Comparison of ENCODE assay signal across 8 cellular contexts in the genomic region with DNA sequence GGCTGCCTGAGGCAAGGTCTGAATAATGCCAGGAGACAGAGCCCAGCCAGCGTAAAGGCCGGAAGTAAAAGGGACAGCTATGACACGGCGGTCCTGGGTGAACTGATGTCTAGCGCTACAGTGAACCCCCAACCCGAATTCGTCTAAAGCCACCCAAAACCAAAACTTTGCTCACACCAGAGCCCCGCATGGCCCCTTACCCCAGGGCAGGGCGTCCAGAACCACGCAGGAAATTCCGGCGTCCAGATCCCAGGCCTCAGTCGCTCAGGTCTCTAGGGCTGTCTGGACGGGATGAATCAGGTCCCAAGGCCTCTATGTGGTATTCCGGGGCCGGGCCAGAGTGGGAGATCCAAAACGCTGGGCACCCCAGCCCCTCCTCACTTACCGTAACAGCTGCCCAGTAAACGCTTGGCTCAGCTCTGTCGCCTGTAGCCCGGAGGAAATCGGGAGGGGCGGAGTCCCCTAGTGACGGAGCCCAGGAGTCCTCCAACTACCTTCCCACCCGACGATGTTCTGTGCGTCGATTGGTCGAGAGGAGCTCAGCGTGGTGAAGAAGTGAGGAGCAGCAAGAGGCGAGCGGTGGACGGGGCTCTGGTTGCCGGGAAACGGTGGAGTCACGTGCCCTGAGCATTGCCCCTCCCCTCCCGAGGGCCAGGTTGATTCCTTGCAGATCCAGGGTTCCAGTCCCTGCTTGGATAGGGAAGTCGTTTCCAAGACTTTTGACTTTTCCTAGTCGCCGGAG. TPM values are rescaled to one million over a fixed set of nuclear protein-coding genes. Genes with fewer than 3 reads are reported as not detected.
DNase-seq lines count a peak whose midpoint lies in the region; ATAC-seq and TF ChIP-seq lines count a peak whose summit lies in the region.

A gene with protein sequence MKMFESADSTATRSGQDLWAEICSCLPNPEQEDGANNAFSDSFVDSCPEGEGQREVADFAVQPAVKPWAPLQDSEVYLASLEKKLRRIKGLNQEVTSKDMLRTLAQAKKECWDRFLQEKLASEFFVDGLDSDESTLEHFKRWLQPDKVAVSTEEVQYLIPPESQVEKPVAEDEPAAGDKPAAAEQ (minus strand): TSS at position 452 of the 742 bp plus-strand sequence. CDS start 2,027 bp downstream, outside the sequence.

- peaks cover 2 to 4% of the 10 kb centered on the region in 2 experiments; a peak in 3 of 4 replicates for H3K4me1 ChIP-seq in SK-N-SH (ENCODE audit: control insufficient read depth in 1 of 2, insufficient read depth in 2 of 2, low read depth in 1 of 2, low read length in 1 of 2)

- H2AFZ ChIP-seq in SK-N-SH (ENCODE audit: low read depth): peak within 1 kb of the TSS; percentile 95

- no peaks in the 10 kb centered on the region for H3F3A ChIP-seq in SK-N-SH (replicated peaks; ENCODE audit: insufficient read depth)

- H3K4me3 ChIP-seq in SK-N-SH (ENCODE audit: low read depth in 2 of 2, low read length in 1 of 2): peak within 1 kb of the TSS; percentile 74 to 87

- CTCF ChIA-PET in SK-N-SH (lab: Yijun Ruan, JAX): interaction anchor here (0.7 to 1.5 kb wide), 3 partner anchors 17 to 220 kb away, joined by 3 to 4 read pairs (median 3); no protein-coding TSS in a partner anchor

- no peaks in the 10 kb centered on the region for H4K20me1 ChIP-seq in SK-N-SH (ENCODE audit: insufficient read depth)

- ATAC-seq in HG02571 (IDR thresholded peaks at IDR 0.05; ENCODE audit: unreplicated experiment): peak; percentile 92

- H3K9ac ChIP-seq in SK-N-SH: peak within 1 kb of the TSS; percentile 73

- H3K79me2 ChIP-seq in SK-N-SH (ENCODE audit: insufficient read depth): peaks cover 43% of the 10 kb centered on the region

- POLR2A ChIA-PET in SK-N-SH (lab: Yijun Ruan, JAX): interaction anchor here (0.9 to 1.0 kb wide), 3 partner anchors 10 to 224 kb away, joined by 3 read pairs; no protein-coding TSS in a partner anchor

- TF ChIP-seq RAD21 in SK-N-SH (IDR thresholded peaks at IDR 0.05; ENCODE audit: low read length): no peak

- no peaks in the 10 kb centered on the region for H3K36me3 ChIP-seq in SK-N-SH (replicated peaks in 1 of 2; ENCODE audit: control insufficient read depth in 1 of 2, insufficient read depth in 2 of 2, low read length in 1 of 2)

- no peaks in the 10 kb centered on the region for H3K9me2 ChIP-seq in SK-N-SH

- DNase-seq in GM04504 (ENCODE audit: low read depth) (peak; percentile 98), NCI-H1048 (lab: John Stamatoyannopoulos, UW) (peak; percentile 98), SK-N-SH (peak; percentile 94), germinal center (ENCODE audit: low spot score) (peak; percentile 98), non-pigmented ciliary epithelial cell (ENCODE audit: low read depth) (peak; percentile 96), superior temporal gyrus (ENCODE audit: extremely low spot score) (peak; percentile 99)
- DNase-seq in activated naive CD4-positive, alpha-beta T cell treated with anti-CD3 and anti-CD28 coated beads, Interleukin-2, amount 50 U/mL, for 16 hours: peak; percentile 94

- WGBS in SK-N-SH (ENCODE audit: low lambda C conversion rate): 2% methylated on average over 30 of the region's 40 CpGs

- H3K27me3 ChIP-seq in SK-N-SH (ENCODE audit: insufficient read depth): no peaks in the 10 kb centered on the region

- peak within 1 kb of the TSS; percentile 94 for H3K4me2 ChIP-seq in SK-N-SH

- TF ChIP-seq EP300 in SK-N-SH (IDR thresholded peaks at IDR 0.05; ENCODE audit: borderline replicate concordance in 1 of 2, low read depth in 1 of 2, low read length in 1 of 2): peak in 1 of 2 experiments; percentile 33; a peak in 1 of 4 replicates

- no peaks in the 10 kb centered on the region for H3K9me3 ChIP-seq in SK-N-SH

- H3K27ac ChIP-seq in SK-N-SH (ENCODE audit: low read depth in 2 of 2, low read length in 1 of 2): peak within 1 kb of the TSS; percentile 75 to 87

- no peak for TF ChIP-seq CTCF in SK-N-SH (IDR thresholded peaks at IDR 0.05)

TF ChIP-seq in SK-N-SH, 30 proteins besides CTCF, POLR2A, EP300 and RAD21 (continues in another document):
- TF ChIP-seq NRF1 (IDR thresholded peaks at IDR 0.05; ENCODE audit: low read depth, low read length) (no peak), CHD2 (IDR thresholded peaks at IDR 0.05; ENCODE audit: low read length, partially characterized antibody) (no peak), TEAD4 (IDR thresholded peaks at IDR 0.05; ENCODE audit: borderline replicate concordance, insufficient read depth) (no peak), EZH2phosphoT487 (IDR thresholded peaks at IDR 0.05; ENCODE audit: borderline replicate concordance, low read depth) (no peak), ELF1 (IDR thresholded peaks at IDR 0.05) (no peak), MXI1 (IDR thresholded peaks at IDR 0.05; ENCODE audit: low read depth, low read length) (peak; percentile 67), RXRA (IDR thresholded peaks at IDR 0.05; ENCODE audit: borderline replicate concordance, low read depth) (no peak), GABPA (IDR thresholded peaks at IDR 0.05; ENCODE audit: low read depth) (peak; percentile 36; the same call in 1 of the 2 replicates), TAF1 (IDR thresholded peaks at IDR 0.05; ENCODE audit: borderline replicate concordance, low read depth, low read length) (peak; percentile 49; the same call in 1 of the 2 replicates), MEF2A (IDR thresholded peaks at IDR 0.05; ENCODE audit: borderline replicate concordance, low read depth) (no peak), RCOR1 (IDR thresholded peaks at IDR 0.05; ENCODE audit: low read length) (no peak), SIN3A (IDR thresholded peaks at IDR 0.05; ENCODE audit: borderline replicate concordance, low read depth, low read length) (peak; percentile 76; the same call in 1 of the 2 replicates), SMC3 (IDR thresholded peaks at IDR 0.05; ENCODE audit: low read depth, low read length) (no peak), FOSL2 (IDR thresholded peaks at IDR 0.05; ENCODE audit: borderline replicate concordance, low read depth) (no peak), YY1 (IDR thresholded peaks at IDR 0.05; ENCODE audit: low read depth) (no peak), TCF12 (IDR thresholded peaks at IDR 0.05) (no peak), RFX5 (IDR thresholded peaks at IDR 0.05; ENCODE audit: low read length) (peak; percentile 90), NFIC (IDR thresholded peaks at IDR 0.05; ENCODE audit: borderline replicate concordance) (no peak)
- TF ChIP-seq, protein P1, sequence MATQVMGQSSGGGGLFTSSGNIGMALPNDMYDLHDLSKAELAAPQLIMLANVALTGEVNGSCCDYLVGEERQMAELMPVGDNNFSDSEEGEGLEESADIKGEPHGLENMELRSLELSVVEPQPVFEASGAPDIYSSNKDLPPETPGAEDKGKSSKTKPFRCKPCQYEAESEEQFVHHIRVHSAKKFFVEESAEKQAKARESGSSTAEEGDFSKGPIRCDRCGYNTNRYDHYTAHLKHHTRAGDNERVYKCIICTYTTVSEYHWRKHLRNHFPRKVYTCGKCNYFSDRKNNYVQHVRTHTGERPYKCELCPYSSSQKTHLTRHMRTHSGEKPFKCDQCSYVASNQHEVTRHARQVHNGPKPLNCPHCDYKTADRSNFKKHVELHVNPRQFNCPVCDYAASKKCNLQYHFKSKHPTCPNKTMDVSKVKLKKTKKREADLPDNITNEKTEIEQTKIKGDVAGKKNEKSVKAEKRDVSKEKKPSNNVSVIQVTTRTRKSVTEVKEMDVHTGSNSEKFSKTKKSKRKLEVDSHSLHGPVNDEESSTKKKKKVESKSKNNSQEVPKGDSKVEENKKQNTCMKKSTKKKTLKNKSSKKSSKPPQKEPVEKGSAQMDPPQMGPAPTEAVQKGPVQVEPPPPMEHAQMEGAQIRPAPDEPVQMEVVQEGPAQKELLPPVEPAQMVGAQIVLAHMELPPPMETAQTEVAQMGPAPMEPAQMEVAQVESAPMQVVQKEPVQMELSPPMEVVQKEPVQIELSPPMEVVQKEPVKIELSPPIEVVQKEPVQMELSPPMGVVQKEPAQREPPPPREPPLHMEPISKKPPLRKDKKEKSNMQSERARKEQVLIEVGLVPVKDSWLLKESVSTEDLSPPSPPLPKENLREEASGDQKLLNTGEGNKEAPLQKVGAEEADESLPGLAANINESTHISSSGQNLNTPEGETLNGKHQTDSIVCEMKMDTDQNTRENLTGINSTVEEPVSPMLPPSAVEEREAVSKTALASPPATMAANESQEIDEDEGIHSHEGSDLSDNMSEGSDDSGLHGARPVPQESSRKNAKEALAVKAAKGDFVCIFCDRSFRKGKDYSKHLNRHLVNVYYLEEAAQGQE (IDR thresholded peaks at IDR 0.05; ENCODE audit: low read depth, low read length): no peak
- TF ChIP-seq, protein P2, sequence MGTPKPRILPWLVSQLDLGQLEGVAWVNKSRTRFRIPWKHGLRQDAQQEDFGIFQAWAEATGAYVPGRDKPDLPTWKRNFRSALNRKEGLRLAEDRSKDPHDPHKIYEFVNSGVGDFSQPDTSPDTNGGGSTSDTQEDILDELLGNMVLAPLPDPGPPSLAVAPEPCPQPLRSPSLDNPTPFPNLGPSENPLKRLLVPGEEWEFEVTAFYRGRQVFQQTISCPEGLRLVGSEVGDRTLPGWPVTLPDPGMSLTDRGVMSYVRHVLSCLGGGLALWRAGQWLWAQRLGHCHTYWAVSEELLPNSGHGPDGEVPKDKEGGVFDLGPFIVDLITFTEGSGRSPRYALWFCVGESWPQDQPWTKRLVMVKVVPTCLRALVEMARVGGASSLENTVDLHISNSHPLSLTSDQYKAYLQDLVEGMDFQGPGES (IDR thresholded peaks at IDR 0.05; ENCODE audit: low read depth, low read length): no peak
- TF ChIP-seq, protein P3, sequence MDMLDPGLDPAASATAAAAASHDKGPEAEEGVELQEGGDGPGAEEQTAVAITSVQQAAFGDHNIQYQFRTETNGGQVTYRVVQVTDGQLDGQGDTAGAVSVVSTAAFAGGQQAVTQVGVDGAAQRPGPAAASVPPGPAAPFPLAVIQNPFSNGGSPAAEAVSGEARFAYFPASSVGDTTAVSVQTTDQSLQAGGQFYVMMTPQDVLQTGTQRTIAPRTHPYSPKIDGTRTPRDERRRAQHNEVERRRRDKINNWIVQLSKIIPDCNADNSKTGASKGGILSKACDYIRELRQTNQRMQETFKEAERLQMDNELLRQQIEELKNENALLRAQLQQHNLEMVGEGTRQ (IDR thresholded peaks at IDR 0.05; ENCODE audit: borderline replicate concordance, low read depth, low read length): peak; percentile 90
- TF ChIP-seq, protein P4, sequence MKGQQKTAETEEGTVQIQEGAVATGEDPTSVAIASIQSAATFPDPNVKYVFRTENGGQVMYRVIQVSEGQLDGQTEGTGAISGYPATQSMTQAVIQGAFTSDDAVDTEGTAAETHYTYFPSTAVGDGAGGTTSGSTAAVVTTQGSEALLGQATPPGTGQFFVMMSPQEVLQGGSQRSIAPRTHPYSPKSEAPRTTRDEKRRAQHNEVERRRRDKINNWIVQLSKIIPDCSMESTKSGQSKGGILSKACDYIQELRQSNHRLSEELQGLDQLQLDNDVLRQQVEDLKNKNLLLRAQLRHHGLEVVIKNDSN (IDR thresholded peaks at IDR 0.05; ENCODE audit: borderline replicate concordance, low read depth): peak; percentile 98

RNA-seq across cellular contexts. Expression of the gene that starts here (rescaled TPM):
- polyA plus RNA-seq in SK-N-SH (2012; rRNA removed): 7.4 and 8.2 TPM in 2 replicates
- 12.1 and 13.6 TPM in 2 replicates for polyA plus RNA-seq in SK-N-SH (2012; cell fraction: cytosol; rRNA removed)
- 9.7 and 16.9 TPM in 2 replicates for polyA plus RNA-seq in SK-N-SH (2012; cell fraction: nucleus; rRNA removed)

Comparison
In these comparisons a context has a peak if more than half of its experiments do, and no peak if none do; other contexts are left out.
1. Peak in every context shown above with its lines: DNase-seq, ATAC-seq, H3K4me3 ChIP-seq and H3K27ac ChIP-seq.